In genomic region chr14:97005908-97006307, GRCh38 we compare ENCODE assay signal across 21 cellular contexts.
DNase-seq lines count a peak whose midpoint lies in the region; ATAC-seq, FAIRE-seq and TF ChIP-seq lines count a peak whose summit lies in the region.
"Had no signal": no experiment of that assay in that cellular context is flagged by ENCODE, and none has a peak within 500 bp of the region (broad histone marks: within the 10 kb centered on the region; RNA-seq: fewer than 3 reads in every experiment).

No MANE protein-coding gene starts in this region.

- H4K91ac ChIP-seq in neuronal stem cell (ENCODE audit: low read depth, low read length, poor library complexity): no peak overlapping the region

- no peak overlapping the region for H2AK5ac ChIP-seq in neuronal stem cell (ENCODE audit: low read depth, low read length)

- H3K9me3 ChIP-seq in WERI-Rb-1 (ENCODE audit: severe bottlenecking) (peaks cover 2% of the 10 kb centered on the region), neuronal stem cell (replicated peaks in 1 of 2; ENCODE audit: control insufficient read depth in 2 of 2, insufficient read depth in 1 of 2, low read depth in 1 of 2, low read length in 2 of 2) (peaks cover 2 to 6% of the 10 kb centered on the region in 2 donors)
- H3K9me3 ChIP-seq: BE2C, HAP-1 had no signal

- H2BK12ac ChIP-seq in neuronal stem cell (ENCODE audit: low read length): no peak overlapping the region

- H3K36me3 ChIP-seq in WERI-Rb-1: no peaks in the 10 kb centered on the region
- no peaks in the 10 kb centered on the region for H3K36me3 ChIP-seq in neuronal stem cell (replicated peaks in 1 of 2; ENCODE audit: control insufficient read depth in 2 of 2, insufficient read depth in 2 of 2, low read length in 2 of 2)
- H3K36me3 ChIP-seq: BE2C, HAP-1 had no signal

- H3K4me1 ChIP-seq in neuronal stem cell (ENCODE audit: control insufficient read depth in 2 of 2, insufficient read depth in 1 of 2, low read depth in 1 of 2, low read length in 2 of 2): peaks cover 0 to 2% of the 10 kb centered on the region in 2 donors
- H3K4me1 ChIP-seq: BE2C, HAP-1 had no signal

- H3K9ac ChIP-seq in neuronal stem cell (ENCODE audit: low read depth, low read length, poor library complexity): no peak overlapping the region

- H2AFZ ChIP-seq in neuronal stem cell (ENCODE audit: low read length): no peak overlapping the region

- H2BK5ac ChIP-seq in neuronal stem cell (ENCODE audit: low read length): no peak overlapping the region

- H3K27ac ChIP-seq in WERI-Rb-1 (peak overlapping the region; percentile 16; the same call in 1 of the 2 replicates), neuronal stem cell (replicated peaks; ENCODE audit: low read length) (no peak overlapping the region)

- no peak for ATAC-seq in GM21737 (IDR thresholded peaks at IDR 0.05; ENCODE audit: unreplicated experiment)

- H3K18ac ChIP-seq in neuronal stem cell (ENCODE audit: low read length): no peak overlapping the region

- no peak overlapping the region for H3K4ac ChIP-seq in neuronal stem cell (ENCODE audit: low read length)

- H3K27me3 ChIP-seq in WERI-Rb-1 (ENCODE audit: insufficient read depth, low read depth, severe bottlenecking) (no peaks in the 10 kb centered on the region), neuronal stem cell (ENCODE audit: control insufficient read depth in 3 of 3, insufficient read depth in 3 of 3, low read depth in 1 of 3, low read length in 3 of 3) (no peaks in the 10 kb centered on the region)
- H3K27me3 ChIP-seq: BE2C had no signal

- H4K8ac ChIP-seq in neuronal stem cell (ENCODE audit: low read depth, low read length): no peak overlapping the region

- WGBS in neuronal stem cell (ENCODE audit: extremely low coverage in 2 of 2, insufficient read length in 2 of 2, insufficient replicate concordance in 1 of 2), 2 donors: no CpG with 5 or more reads among the region's 7 CpGs

- no peak overlapping the region for H2BK120ac ChIP-seq in neuronal stem cell (ENCODE audit: low read depth, low read length)

- peak; percentile 68 for FAIRE-seq in islet of Langerhans (lab: Jason Lieb, UNC)
- FAIRE-seq: A204.1, GM12891 had no signal

- no peak for TF ChIP-seq CTCF in WERI-Rb-1 (IDR thresholded peaks at IDR 0.05; ENCODE audit: low read depth, low read length)

- no peak overlapping the region for H3K4me2 ChIP-seq in neuronal stem cell (ENCODE audit: insufficient read depth, low read length, poor library complexity, severe bottlenecking)

- H3K4me3 ChIP-seq in WERI-Rb-1 (ENCODE audit: low read depth, low read length): no peak overlapping the region
- no peak overlapping the region for H3K4me3 ChIP-seq in neuronal stem cell (ENCODE audit: low read length in 2 of 2)
- H3K4me3 ChIP-seq: HAP-1 had no signal

- no peaks in the 10 kb centered on the region for H3K79me1 ChIP-seq in neuronal stem cell (ENCODE audit: low read depth, low read length)

- H3K14ac ChIP-seq in neuronal stem cell (ENCODE audit: low read length): no peak overlapping the region

- H3K23ac ChIP-seq in neuronal stem cell (ENCODE audit: low read depth, low read length, poor library complexity): no peak overlapping the region

- H2BK15ac ChIP-seq in neuronal stem cell (ENCODE audit: low read length): no peak overlapping the region

- DNase-seq in NCI-H1694 treated with DMSO at 0.1 percent for 48 hours (lab: John Stamatoyannopoulos, UW): peak; percentile 86
- DNase-seq in WERI-Rb-1: peak; percentile 23
- DNase-seq in retina: peak; percentile 55
- no peak for DNase-seq in H4 (ENCODE audit: low spot score)
- DNase-seq in neuronal stem cell (ENCODE audit: low spot score): no peak
- DNase-seq: ACHN; BE2C; C1 segment of cervical spinal cord; CD4-positive, CD25-positive, alpha-beta regulatory T cell; CD8-positive, alpha-beta memory T cell; COR-L47; DMS 273 treated with DMSO at 0.1 percent for 48 hours; DMS53; DND-41; EL; GOT3 had no signal

Comparison
In these comparisons a context has a peak if more than half of its experiments do, and no peak if none do; other contexts are left out.
1. DNase-seq: peak in NCI-H1694 treated with DMSO at 0.1 percent for 48 hours (single experiment), WERI-Rb-1 (single experiment) and retina (single experiment); none in H4 (single experiment) and neuronal stem cell (single experiment).